14 cellular contexts compared by ENCODE assay signal in genomic region chr20:24049081-24049480, GRCh38.
A peak's percentile ranks its signal among the peaks of the same experiment; 100 is the strongest.
DNase-seq lines count a peak whose midpoint lies in the region; ATAC-seq and TF ChIP-seq lines count a peak whose summit lies in the region.
"Had no signal": no experiment of that assay in that cellular context is flagged by ENCODE, and none has a peak within 500 bp of the region (broad histone marks: within the 10 kb centered on the region; RNA-seq: fewer than 3 reads in every experiment).

No MANE protein-coding gene starts in this region.

- no peak for DNase-seq in activated CD8-positive, alpha-beta T cell treated with anti-CD3 and anti-CD28 coated beads for 36 hours
- DNase-seq in activated CD8-positive, alpha-beta T cell treated with anti-CD3 and anti-CD28 coated beads, Interleukin-2, amount 10 ng/mL, durations not matched to agents 7 days and 5 days = no peak
- no peak for DNase-seq in CD4-positive, alpha-beta memory T cell
- DNase-seq in naive thymus-derived CD8-positive, alpha-beta T cell = no peak
- no peak for DNase-seq in activated CD8-positive, alpha-beta memory T cell treated with anti-CD3 and anti-CD28 coated beads, Interleukin-2, amount 50 U/mL, for 4 hours
- DNase-seq in cerebellar cortex (ENCODE audit: low spot score) = no peak
- DNase-seq: Calu3, KBM-7, NCI-H1048, NCI-H2107 had no signal

- intact Hi-C loops in activated CD8-positive, alpha-beta T cell treated with anti-CD3 and anti-CD28 coated beads for 36 hours (cut with micrococcal nuclease) = no loop called here
- intact Hi-C loops in CD4-positive, alpha-beta memory T cell (cut with micrococcal nuclease) = no loop called here

- H3K4me1 Mint-ChIP-seq in activated CD8-positive, alpha-beta T cell treated with anti-CD3 and anti-CD28 coated beads for 36 hours (ENCODE audit: low read depth) = peaks cover 42% of the 10 kb centered on the region
- H3K4me1 Mint-ChIP-seq in activated CD8-positive, alpha-beta T cell treated with anti-CD3 and anti-CD28 coated beads, Interleukin-2, amount 10 ng/mL, durations not matched to agents 7 days and 5 days (ENCODE audit: low read depth) = peaks cover 56% of the 10 kb centered on the region
- peaks cover 30 to 70% (median 52%) of the 10 kb centered on the region in 4 donors for H3K4me1 Mint-ChIP-seq in CD4-positive, alpha-beta memory T cell
- H3K4me1 Mint-ChIP-seq in T-helper 1 cell treated with Interleukin-12 subunit alpha and Interleukin-12 subunit beta and Interleukin-4 antibody, amounts not matched to agents 30 μg/mL and 1 μg/mL, for 36 hours (ENCODE audit: low read depth) = peaks cover 53% of the 10 kb centered on the region
- H3K4me1 Mint-ChIP-seq in naive thymus-derived CD8-positive, alpha-beta T cell = peaks cover 12 to 60% (median 45%) of the 10 kb centered on the region in 4 donors

- H3K4me3 ChIP-seq in CD4-positive, alpha-beta memory T cell (ENCODE audit: low read length in 2 of 2) = peak overlapping the region in 1 of 2 donors; percentile 8
- H3K4me3 ChIP-seq: A549 had no signal

- H3K27ac Mint-ChIP-seq in activated CD8-positive, alpha-beta T cell treated with anti-CD3 and anti-CD28 coated beads for 36 hours = no peak overlapping the region
- H3K27ac Mint-ChIP-seq in activated CD8-positive, alpha-beta T cell treated with anti-CD3 and anti-CD28 coated beads, Interleukin-2, amount 10 ng/mL, durations not matched to agents 7 days and 5 days = no peak overlapping the region
- H3K27ac Mint-ChIP-seq in CD4-positive, alpha-beta memory T cell = peak overlapping the region in 6 of 7 donors; percentile 10 to 71 (median 54)
- H3K27ac Mint-ChIP-seq in T-helper 1 cell treated with Interleukin-12 subunit alpha and Interleukin-12 subunit beta and Interleukin-4 antibody, amounts not matched to agents 30 μg/mL and 1 μg/mL, for 36 hours = peak overlapping the region; percentile 6
- H3K27ac Mint-ChIP-seq in naive thymus-derived CD8-positive, alpha-beta T cell = peak overlapping the region in 9 of 10 donors; percentile 15 to 91 (median 71)

- POLR2A ChIA-PET in activated CD8-positive, alpha-beta T cell treated with anti-CD3 and anti-CD28 coated beads for 36 hours (lab: Charles Lee) = interaction anchor here (0.9 kb wide), 1 partner anchor 13 kb away, joined by 3 read pairs; no protein-coding TSS in a partner anchor
- POLR2A ChIA-PET in activated CD8-positive, alpha-beta T cell treated with anti-CD3 and anti-CD28 coated beads, Interleukin-2, amount 10 ng/mL, durations not matched to agents 7 days and 5 days (lab: Charles Lee) = interaction anchor here (0.6 kb wide), 1 partner anchor 17 kb away, joined by 3 read pairs; no protein-coding TSS in a partner anchor
- POLR2A ChIA-PET in CD4-positive, alpha-beta memory T cell (lab: Charles Lee; ENCODE audit: partially characterized antibody) = no interaction called here
- POLR2A ChIA-PET in naive thymus-derived CD8-positive, alpha-beta T cell (lab: Charles Lee) = interaction anchor here (1.2 kb wide), 1 partner anchor 22 kb away, joined by 4 read pairs; no protein-coding TSS in a partner anchor

- H3K36me3 ChIP-seq in CD4-positive, alpha-beta memory T cell (ENCODE audit: insufficient read depth, low read length) = no peaks in the 10 kb centered on the region

- H3K36me3 Mint-ChIP-seq in activated CD8-positive, alpha-beta T cell treated with anti-CD3 and anti-CD28 coated beads for 36 hours (ENCODE audit: low read depth) = no peaks in the 10 kb centered on the region
- H3K36me3 Mint-ChIP-seq in activated CD8-positive, alpha-beta T cell treated with anti-CD3 and anti-CD28 coated beads, Interleukin-2, amount 10 ng/mL, durations not matched to agents 7 days and 5 days (ENCODE audit: low read depth) = peaks cover 5% of the 10 kb centered on the region
- no peaks in the 10 kb centered on the region for H3K36me3 Mint-ChIP-seq in CD4-positive, alpha-beta memory T cell
- peaks cover 2% of the 10 kb centered on the region for H3K36me3 Mint-ChIP-seq in T-helper 1 cell treated with Interleukin-12 subunit alpha and Interleukin-12 subunit beta and Interleukin-4 antibody, amounts not matched to agents 30 μg/mL and 1 μg/mL, for 36 hours (ENCODE audit: low read depth)
- H3K36me3 Mint-ChIP-seq in naive thymus-derived CD8-positive, alpha-beta T cell = no peaks in the 10 kb centered on the region

- H3K27me3 ChIP-seq in CD4-positive, alpha-beta memory T cell (ENCODE audit: insufficient read depth, low read length) = no peaks in the 10 kb centered on the region

- no peaks in the 10 kb centered on the region for H3K9me3 ChIP-seq in CD4-positive, alpha-beta memory T cell (ENCODE audit: control insufficient read depth in 1 of 2, low read length in 2 of 2)
- H3K9me3 ChIP-seq: A549 had no signal

- H3K4me1 ChIP-seq in CD4-positive, alpha-beta memory T cell (ENCODE audit: insufficient read depth, low read length) = peaks cover 58% of the 10 kb centered on the region
- H3K4me1 ChIP-seq: A549 had no signal

- peak; percentile 52 for ATAC-seq in activated CD8-positive, alpha-beta T cell treated with anti-CD3 and anti-CD28 coated beads for 36 hours
- ATAC-seq in activated CD8-positive, alpha-beta T cell treated with anti-CD3 and anti-CD28 coated beads, Interleukin-2, amount 10 ng/mL, durations not matched to agents 7 days and 5 days = no peak
- no peak for ATAC-seq in naive thymus-derived CD8-positive, alpha-beta T cell
- ATAC-seq in HG02885 (IDR thresholded peaks at IDR 0.05; ENCODE audit: poor library complexity, unreplicated experiment) = no peak
- ATAC-seq: A549 had no signal

- no peaks in the 10 kb centered on the region for H3K27me3 Mint-ChIP-seq in activated CD8-positive, alpha-beta T cell treated with anti-CD3 and anti-CD28 coated beads for 36 hours
- H3K27me3 Mint-ChIP-seq in activated CD8-positive, alpha-beta T cell treated with anti-CD3 and anti-CD28 coated beads, Interleukin-2, amount 10 ng/mL, durations not matched to agents 7 days and 5 days (ENCODE audit: low read depth) = no peaks in the 10 kb centered on the region
- H3K27me3 Mint-ChIP-seq in CD4-positive, alpha-beta memory T cell = no peaks in the 10 kb centered on the region
- no peaks in the 10 kb centered on the region for H3K27me3 Mint-ChIP-seq in T-helper 1 cell treated with Interleukin-12 subunit alpha and Interleukin-12 subunit beta and Interleukin-4 antibody, amounts not matched to agents 30 μg/mL and 1 μg/mL, for 36 hours (ENCODE audit: low read depth)
- no peaks in the 10 kb centered on the region for H3K27me3 Mint-ChIP-seq in naive thymus-derived CD8-positive, alpha-beta T cell

- no peak overlapping the region for H3K4me3 Mint-ChIP-seq in activated CD8-positive, alpha-beta T cell treated with anti-CD3 and anti-CD28 coated beads for 36 hours
- no peak overlapping the region for H3K4me3 Mint-ChIP-seq in activated CD8-positive, alpha-beta T cell treated with anti-CD3 and anti-CD28 coated beads, Interleukin-2, amount 10 ng/mL, durations not matched to agents 7 days and 5 days
- H3K4me3 Mint-ChIP-seq in CD4-positive, alpha-beta memory T cell = peak overlapping the region in 2 of 8 donors; percentile 13 to 31
- no peak overlapping the region for H3K4me3 Mint-ChIP-seq in T-helper 1 cell treated with Interleukin-12 subunit alpha and Interleukin-12 subunit beta and Interleukin-4 antibody, amounts not matched to agents 30 μg/mL and 1 μg/mL, for 36 hours
- peak overlapping the region in 2 of 10 donors; percentile 2 to 3 for H3K4me3 Mint-ChIP-seq in naive thymus-derived CD8-positive, alpha-beta T cell

- H3K9me3 Mint-ChIP-seq in activated CD8-positive, alpha-beta T cell treated with anti-CD3 and anti-CD28 coated beads for 36 hours = no peaks in the 10 kb centered on the region
- no peaks in the 10 kb centered on the region for H3K9me3 Mint-ChIP-seq in activated CD8-positive, alpha-beta T cell treated with anti-CD3 and anti-CD28 coated beads, Interleukin-2, amount 10 ng/mL, durations not matched to agents 7 days and 5 days (ENCODE audit: insufficient read depth)
- H3K9me3 Mint-ChIP-seq in CD4-positive, alpha-beta memory T cell = no peaks in the 10 kb centered on the region
- H3K9me3 Mint-ChIP-seq in T-helper 1 cell treated with Interleukin-12 subunit alpha and Interleukin-12 subunit beta and Interleukin-4 antibody, amounts not matched to agents 30 μg/mL and 1 μg/mL, for 36 hours = no peaks in the 10 kb centered on the region
- peaks cover 0 to 5% (median 0%) of the 10 kb centered on the region in 9 donors for H3K9me3 Mint-ChIP-seq in naive thymus-derived CD8-positive, alpha-beta T cell

- TF ChIP-seq CTCF in activated CD8-positive, alpha-beta T cell treated with anti-CD3 and anti-CD28 coated beads for 36 hours (IDR thresholded peaks at IDR 0.05) = no peak

- no peak overlapping the region for H3K27ac ChIP-seq in CD4-positive, alpha-beta memory T cell (ENCODE audit: low read depth, low read length)
- H3K27ac ChIP-seq: A549, C4-2B had no signal

- CTCF ChIA-PET in activated CD8-positive, alpha-beta T cell treated with anti-CD3 and anti-CD28 coated beads for 36 hours (lab: Charles Lee) = interaction anchor here (1.0 to 1.5 kb wide), 3 partner anchors 22 to 52 kb away, joined by 3 read pairs; no protein-coding TSS in a partner anchor
- CTCF ChIA-PET in activated CD8-positive, alpha-beta T cell treated with anti-CD3 and anti-CD28 coated beads, Interleukin-2, amount 10 ng/mL, durations not matched to agents 7 days and 5 days (lab: Charles Lee) = interaction anchor here (1.0 to 1.7 kb wide), 2 partner anchors 21 to 53 kb away, joined by 3 to 4 read pairs; no protein-coding TSS in a partner anchor
- CTCF ChIA-PET in CD4-positive, alpha-beta memory T cell (lab: Charles Lee; ENCODE audit: partially characterized antibody) = interaction anchor here (1.4 to 1.6 kb wide), 2 partner anchors 51 to 112 kb away, joined by 3 to 4 read pairs; no protein-coding TSS in a partner anchor

Comparison
In these comparisons a context has a peak if more than half of its experiments do, and no peak if none do; other contexts are left out.
1. H3K27ac Mint-ChIP-seq: peak in CD4-positive, alpha-beta memory T cell (6 of 7), T-helper 1 cell treated with Interleukin-12 subunit alpha and Interleukin-12 subunit beta and Interleukin-4 antibody, amounts not matched to agents 30 μg/mL and 1 μg/mL, for 36 hours (single experiment) and naive thymus-derived CD8-positive, alpha-beta T cell (9 of 10); none in activated CD8-positive, alpha-beta T cell treated with anti-CD3 and anti-CD28 coated beads for 36 hours (single experiment) and activated CD8-positive, alpha-beta T cell treated with anti-CD3 and anti-CD28 coated beads, Interleukin-2, amount 10 ng/mL, durations not matched to agents 7 days and 5 days (single experiment).